27 cellular contexts compared by ENCODE assay signal in the genomic region with DNA sequence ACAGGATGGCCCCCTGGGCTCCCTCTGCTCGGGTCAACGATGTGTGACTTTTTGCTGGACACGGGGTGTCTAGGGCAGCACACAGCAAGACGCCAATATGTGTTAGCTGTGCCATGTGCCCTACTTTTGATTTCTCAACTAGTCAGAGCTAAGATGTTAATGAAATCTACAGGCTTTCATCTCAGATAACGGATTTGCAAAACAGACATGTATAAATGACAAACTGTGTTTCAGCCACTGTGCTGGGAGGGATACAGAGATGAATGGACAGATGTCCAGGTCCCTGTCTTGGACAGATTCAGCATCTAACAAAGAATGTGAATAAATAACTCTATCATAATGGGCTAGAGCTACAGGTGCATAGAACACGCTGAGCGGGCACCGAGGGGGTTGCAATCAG.
"Had no signal": no experiment of that assay in that cellular context is flagged by ENCODE, and none has a peak within 500 bp of the region (broad histone marks: within the 10 kb centered on the region; RNA-seq: fewer than 3 reads in every experiment).

No MANE protein-coding gene starts in this region.

- H3K4me1 Mint-ChIP-seq: activated naive CD4-positive, alpha-beta T cell treated with anti-CD3 and anti-CD28 coated beads, Interleukin-2, amount 50 U/mL, for 24 hours; activated naive CD8-positive, alpha-beta T cell treated with anti-CD3 and anti-CD28 coated beads, Interleukin-2, amount 50 U/mL, for 24 hours; activated T-helper 17 cell treated with anti-CD3 and anti-CD28 coated beads, Interleukin-2, amount 50 U/mL, for 72 hours; central memory CD8-positive, alpha-beta T cell had no signal

- H3K4me1 ChIP-seq: breast epithelium, left lung, prostate gland, spleen had no signal

- H3K27me3 ChIP-seq: breast epithelium, esophagus squamous epithelium, left lung, ovary, spleen, testis had no signal

- H3K9me3 Mint-ChIP-seq: activated B cell treated with CpG ODN at 0.5 μM for 24 hours; activated CD8-positive, alpha-beta T cell treated with anti-CD3 and anti-CD28 coated beads for 36 hours; activated naive CD4-positive, alpha-beta T cell treated with anti-CD3 and anti-CD28 coated beads, Interleukin-2, amount 50 U/mL, for 24 hours; activated naive CD8-positive, alpha-beta T cell treated with anti-CD3 and anti-CD28 coated beads, Interleukin-2, amount 50 U/mL, for 24 hours; activated T-cell treated with anti-CD3 and anti-CD28 coated beads, Interleukin-2, amount 50 U/mL, for 4 hours; activated T-helper 17 cell treated with anti-CD3 and anti-CD28 coated beads, Interleukin-2, amount 50 U/mL, for 72 hours; central memory CD8-positive, alpha-beta T cell; naive thymus-derived CD8-positive, alpha-beta T cell; T-helper 2 cell treated with Interferon-gamma antibody and Interleukin-4, amounts not matched to agents 5 μg/mL and 100 μg/mL, for 36 hours had no signal

- H3K36me3 ChIP-seq: breast epithelium, esophagus squamous epithelium, left lung, ovary, prostate gland, spleen had no signal

- H3K27ac ChIP-seq: breast epithelium, epithelial cell of prostate, esophagus squamous epithelium, left lung, prostate gland, spleen, testis had no signal

- H3K27ac Mint-ChIP-seq: activated B cell treated with CpG ODN at 0.5 μM for 24 hours; activated CD8-positive, alpha-beta T cell treated with anti-CD3 and anti-CD28 coated beads for 36 hours; activated naive CD4-positive, alpha-beta T cell treated with anti-CD3 and anti-CD28 coated beads, Interleukin-2, amount 50 U/mL, for 24 hours; activated naive CD8-positive, alpha-beta T cell treated with anti-CD3 and anti-CD28 coated beads, Interleukin-2, amount 50 U/mL, for 24 hours; activated T-helper 17 cell treated with anti-CD3 and anti-CD28 coated beads, Interleukin-2, amount 50 U/mL, for 72 hours; naive thymus-derived CD8-positive, alpha-beta T cell; T-helper 2 cell treated with Interferon-gamma antibody and Interleukin-4, amounts not matched to agents 5 μg/mL and 100 μg/mL, for 36 hours had no signal

- H3K9me3 ChIP-seq: breast epithelium, esophagus squamous epithelium, left lung, ovary, prostate gland, spleen, testis had no signal

- H3K4me3 ChIP-seq: breast epithelium, esophagus squamous epithelium, left lung, ovary, prostate gland, spleen, testis had no signal

- DNase-seq: activated B cell treated with CpG ODN at 0.5 μM for 24 hours; activated CD4-positive, alpha-beta T cell treated with anti-CD3 and anti-CD28 coated beads, Interleukin-2, amount 50 U/mL, for 1 hour; activated CD8-positive, alpha-beta T cell treated with anti-CD3 and anti-CD28 coated beads for 36 hours; activated gamma-delta T cell treated with Interleukin-2 at 50 U/mL for 16 hours; activated naive CD8-positive, alpha-beta T cell treated with anti-CD3 and anti-CD28 coated beads, Interleukin-2, amount 50 U/mL, for 24 hours; activated T-cell treated with anti-CD3 and anti-CD28 coated beads, Interleukin-2, amount 50 U/mL, for 4 hours; amygdala; effector CD8-positive, alpha-beta T cell; esophagus squamous epithelium; foreskin melanocyte; kidney glomerular epithelial cell; left lung; naive thymus-derived CD8-positive, alpha-beta T cell; retina; spleen; stimulated activated naive CD4-positive, alpha-beta T cell treated with Interleukin-2 at 50 U/mL for 16 hours; T-helper 1 cell; trophoblast cell had no signal

- H3K4me3 Mint-ChIP-seq: activated B cell treated with CpG ODN at 0.5 μM for 24 hours; activated CD8-positive, alpha-beta T cell treated with anti-CD3 and anti-CD28 coated beads for 36 hours; activated naive CD4-positive, alpha-beta T cell treated with anti-CD3 and anti-CD28 coated beads, Interleukin-2, amount 50 U/mL, for 24 hours; activated naive CD8-positive, alpha-beta T cell treated with anti-CD3 and anti-CD28 coated beads, Interleukin-2, amount 50 U/mL, for 24 hours; activated T-cell treated with anti-CD3 and anti-CD28 coated beads, Interleukin-2, amount 50 U/mL, for 4 hours; activated T-helper 17 cell treated with anti-CD3 and anti-CD28 coated beads, Interleukin-2, amount 50 U/mL, for 72 hours; central memory CD8-positive, alpha-beta T cell; naive thymus-derived CD8-positive, alpha-beta T cell; T-helper 2 cell treated with Interferon-gamma antibody and Interleukin-4, amounts not matched to agents 5 μg/mL and 100 μg/mL, for 36 hours had no signal

- H3K27me3 Mint-ChIP-seq: activated B cell treated with CpG ODN at 0.5 μM for 24 hours; activated CD8-positive, alpha-beta T cell treated with anti-CD3 and anti-CD28 coated beads for 36 hours; activated naive CD4-positive, alpha-beta T cell treated with anti-CD3 and anti-CD28 coated beads, Interleukin-2, amount 50 U/mL, for 24 hours; activated naive CD8-positive, alpha-beta T cell treated with anti-CD3 and anti-CD28 coated beads, Interleukin-2, amount 50 U/mL, for 24 hours; activated T-helper 17 cell treated with anti-CD3 and anti-CD28 coated beads, Interleukin-2, amount 50 U/mL, for 72 hours; central memory CD8-positive, alpha-beta T cell; naive thymus-derived CD8-positive, alpha-beta T cell had no signal
